Comparison of ENCODE assay signal across 1 cellular context in the genomic region with DNA sequence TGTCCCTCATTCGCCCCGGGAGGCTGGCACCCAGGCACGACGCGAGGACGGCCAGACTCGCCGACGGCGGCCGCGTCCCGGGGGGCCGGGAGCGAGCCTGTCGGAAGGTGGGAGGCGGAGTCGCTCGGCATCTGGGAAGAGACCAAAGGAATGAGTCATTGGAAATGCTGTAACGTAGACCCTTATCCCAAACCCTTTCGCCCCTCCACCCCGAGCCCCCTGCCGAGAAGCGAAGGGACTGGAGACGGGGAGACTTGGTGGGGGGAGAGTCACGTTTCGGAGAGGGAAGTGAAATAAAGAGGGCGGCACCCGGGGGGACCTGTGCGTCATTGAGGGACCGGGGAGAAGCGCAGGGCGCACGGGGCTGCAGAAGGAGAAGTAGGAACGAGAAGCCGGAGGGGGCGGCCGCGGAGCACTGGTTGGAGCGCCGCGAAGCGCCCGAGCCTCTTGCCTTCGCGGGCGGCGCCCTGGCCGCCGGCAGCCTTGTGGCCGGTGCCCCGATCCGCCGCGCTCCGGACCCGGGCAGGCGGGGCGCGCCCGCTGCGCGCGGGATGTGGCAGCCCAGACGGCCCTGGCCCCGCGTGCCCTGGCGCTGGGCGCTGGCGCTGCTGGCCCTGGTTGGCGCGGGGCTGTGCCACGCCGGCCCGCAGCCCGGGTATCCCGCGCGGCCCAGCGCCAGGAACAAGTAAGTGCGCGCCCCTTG.
TF ChIP-seq lines count a peak whose summit lies in the region.

A gene (plus strand): TSS at position 369 of the 703 bp plus-strand sequence. CDS start 183 bp downstream, at position 552.

TF ChIP-seq in GM12878, 131 proteins besides CTCF, POLR2A, EP300 and RAD21:
- TF ChIP-seq, protein P1, sequence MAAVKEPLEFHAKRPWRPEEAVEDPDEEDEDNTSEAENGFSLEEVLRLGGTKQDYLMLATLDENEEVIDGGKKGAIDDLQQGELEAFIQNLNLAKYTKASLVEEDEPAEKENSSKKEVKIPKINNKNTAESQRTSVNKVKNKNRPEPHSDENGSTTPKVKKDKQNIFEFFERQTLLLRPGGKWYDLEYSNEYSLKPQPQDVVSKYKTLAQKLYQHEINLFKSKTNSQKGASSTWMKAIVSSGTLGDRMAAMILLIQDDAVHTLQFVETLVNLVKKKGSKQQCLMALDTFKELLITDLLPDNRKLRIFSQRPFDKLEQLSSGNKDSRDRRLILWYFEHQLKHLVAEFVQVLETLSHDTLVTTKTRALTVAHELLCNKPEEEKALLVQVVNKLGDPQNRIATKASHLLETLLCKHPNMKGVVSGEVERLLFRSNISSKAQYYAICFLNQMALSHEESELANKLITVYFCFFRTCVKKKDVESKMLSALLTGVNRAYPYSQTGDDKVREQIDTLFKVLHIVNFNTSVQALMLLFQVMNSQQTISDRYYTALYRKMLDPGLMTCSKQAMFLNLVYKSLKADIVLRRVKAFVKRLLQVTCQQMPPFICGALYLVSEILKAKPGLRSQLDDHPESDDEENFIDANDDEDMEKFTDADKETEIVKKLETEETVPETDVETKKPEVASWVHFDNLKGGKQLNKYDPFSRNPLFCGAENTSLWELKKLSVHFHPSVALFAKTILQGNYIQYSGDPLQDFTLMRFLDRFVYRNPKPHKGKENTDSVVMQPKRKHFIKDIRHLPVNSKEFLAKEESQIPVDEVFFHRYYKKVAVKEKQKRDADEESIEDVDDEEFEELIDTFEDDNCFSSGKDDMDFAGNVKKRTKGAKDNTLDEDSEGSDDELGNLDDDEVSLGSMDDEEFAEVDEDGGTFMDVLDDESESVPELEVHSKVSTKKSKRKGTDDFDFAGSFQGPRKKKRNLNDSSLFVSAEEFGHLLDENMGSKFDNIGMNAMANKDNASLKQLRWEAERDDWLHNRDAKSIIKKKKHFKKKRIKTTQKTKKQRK (IDR thresholded peaks at IDR 0.05; ENCODE audit: low read depth, low read length) = no peak
- TF ChIP-seq HDAC6 (IDR thresholded peaks at IDR 0.05; ENCODE audit: unreplicated experiment) (no peak), IKZF2 (IDR thresholded peaks at IDR 0.05) (peak in 1 of 2 experiments; percentile 17; a peak in 2 of 4 replicates), EZH2 (IDR thresholded peaks at IDR 0.05; ENCODE audit: borderline replicate concordance, control insufficient read depth, low read depth, low read length) (no peak), IKZF1 (conservative IDR thresholded peaks at IDR 0.05) (peak; percentile 49), NBN (IDR thresholded peaks at IDR 0.05) (0 out of 2 replicates have a peak, but pooled peaks have one; percentile 32), TCF7 (IDR thresholded peaks at IDR 0.05; ENCODE audit: borderline replicate concordance) (no peak), BHLHE40 (IDR thresholded peaks at IDR 0.05; ENCODE audit: borderline replicate concordance in 1 of 2, low read depth in 2 of 2, low read length in 1 of 2) (peak; percentile 93 to 94), SREBF1 (IDR thresholded peaks at IDR 0.05; ENCODE audit: low read length) (no peak), ZBED1 (IDR thresholded peaks at IDR 0.05; ENCODE audit: borderline replicate concordance) (no peak), GATAD2B (conservative IDR thresholded peaks at IDR 0.05; ENCODE audit: low read depth) (0 out of 2 replicates have a peak, but pooled peaks have one; percentile 18), SMARCA5 (IDR thresholded peaks at IDR 0.05) (no peak), PML (IDR thresholded peaks at IDR 0.05; ENCODE audit: low read length) (no peak), TARDBP (IDR thresholded peaks at IDR 0.05; ENCODE audit: borderline replicate concordance) (no peak), SPI1 (IDR thresholded peaks at IDR 0.05; ENCODE audit: borderline replicate concordance, insufficient read depth, low read depth, low read length) (peak; percentile 71; the same call in 1 of the 2 replicates), NR2F1 (conservative IDR thresholded peaks at IDR 0.05) (0 out of 2 replicates have a peak, but pooled peaks have one; percentile 24)
- TF ChIP-seq, protein P2, sequence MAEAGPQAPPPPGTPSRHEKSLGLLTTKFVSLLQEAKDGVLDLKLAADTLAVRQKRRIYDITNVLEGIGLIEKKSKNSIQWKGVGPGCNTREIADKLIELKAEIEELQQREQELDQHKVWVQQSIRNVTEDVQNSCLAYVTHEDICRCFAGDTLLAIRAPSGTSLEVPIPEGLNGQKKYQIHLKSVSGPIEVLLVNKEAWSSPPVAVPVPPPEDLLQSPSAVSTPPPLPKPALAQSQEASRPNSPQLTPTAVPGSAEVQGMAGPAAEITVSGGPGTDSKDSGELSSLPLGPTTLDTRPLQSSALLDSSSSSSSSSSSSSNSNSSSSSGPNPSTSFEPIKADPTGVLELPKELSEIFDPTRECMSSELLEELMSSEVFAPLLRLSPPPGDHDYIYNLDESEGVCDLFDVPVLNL (IDR thresholded peaks at IDR 0.05; ENCODE audit: low read depth, low read length) = no peak
- TF ChIP-seq, protein P3, sequence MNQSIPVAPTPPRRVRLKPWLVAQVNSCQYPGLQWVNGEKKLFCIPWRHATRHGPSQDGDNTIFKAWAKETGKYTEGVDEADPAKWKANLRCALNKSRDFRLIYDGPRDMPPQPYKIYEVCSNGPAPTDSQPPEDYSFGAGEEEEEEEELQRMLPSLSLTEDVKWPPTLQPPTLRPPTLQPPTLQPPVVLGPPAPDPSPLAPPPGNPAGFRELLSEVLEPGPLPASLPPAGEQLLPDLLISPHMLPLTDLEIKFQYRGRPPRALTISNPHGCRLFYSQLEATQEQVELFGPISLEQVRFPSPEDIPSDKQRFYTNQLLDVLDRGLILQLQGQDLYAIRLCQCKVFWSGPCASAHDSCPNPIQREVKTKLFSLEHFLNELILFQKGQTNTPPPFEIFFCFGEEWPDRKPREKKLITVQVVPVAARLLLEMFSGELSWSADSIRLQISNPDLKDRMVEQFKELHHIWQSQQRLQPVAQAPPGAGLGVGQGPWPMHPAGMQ (IDR thresholded peaks at IDR 0.05; ENCODE audit: borderline replicate concordance) = no peak
- TF ChIP-seq, protein P4, sequence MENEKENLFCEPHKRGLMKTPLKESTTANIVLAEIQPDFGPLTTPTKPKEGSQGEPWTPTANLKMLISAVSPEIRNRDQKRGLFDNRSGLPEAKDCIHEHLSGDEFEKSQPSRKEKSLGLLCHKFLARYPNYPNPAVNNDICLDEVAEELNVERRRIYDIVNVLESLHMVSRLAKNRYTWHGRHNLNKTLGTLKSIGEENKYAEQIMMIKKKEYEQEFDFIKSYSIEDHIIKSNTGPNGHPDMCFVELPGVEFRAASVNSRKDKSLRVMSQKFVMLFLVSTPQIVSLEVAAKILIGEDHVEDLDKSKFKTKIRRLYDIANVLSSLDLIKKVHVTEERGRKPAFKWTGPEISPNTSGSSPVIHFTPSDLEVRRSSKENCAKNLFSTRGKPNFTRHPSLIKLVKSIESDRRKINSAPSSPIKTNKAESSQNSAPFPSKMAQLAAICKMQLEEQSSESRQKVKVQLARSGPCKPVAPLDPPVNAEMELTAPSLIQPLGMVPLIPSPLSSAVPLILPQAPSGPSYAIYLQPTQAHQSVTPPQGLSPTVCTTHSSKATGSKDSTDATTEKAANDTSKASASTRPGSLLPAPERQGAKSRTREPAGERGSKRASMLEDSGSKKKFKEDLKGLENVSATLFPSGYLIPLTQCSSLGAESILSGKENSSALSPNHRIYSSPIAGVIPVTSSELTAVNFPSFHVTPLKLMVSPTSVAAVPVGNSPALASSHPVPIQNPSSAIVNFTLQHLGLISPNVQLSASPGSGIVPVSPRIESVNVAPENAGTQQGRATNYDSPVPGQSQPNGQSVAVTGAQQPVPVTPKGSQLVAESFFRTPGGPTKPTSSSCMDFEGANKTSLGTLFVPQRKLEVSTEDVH (IDR thresholded peaks at IDR 0.05; ENCODE audit: low read depth, partially characterized antibody) = no peak
TF ChIP-seq in GM12878: peak in this region for 7.
